Comparison of ENCODE assay signal across 1 cellular context in genomic region chr1:160078392-160079195, GRCh38.
TF ChIP-seq lines count a peak whose summit lies in the region.

No MANE protein-coding gene starts in this region.

TF ChIP-seq in K562, 482 proteins besides CTCF, POLR2A, EP300 and RAD21 (continued from another document):
- TF ChIP-seq E2F8 (IDR thresholded peaks at IDR 0.05; ENCODE audit: low read depth, partially characterized antibody) (no peak), SREBF2 (CRISPR knock-in tag; IDR thresholded peaks at IDR 0.05) (no peak), SNRNP70 (optimal IDR thresholded peaks at IDR 0.05; ENCODE audit: low read depth, low read length) (no peak), MAX (CRISPR knock-in tag; IDR thresholded peaks at IDR 0.05) (no peak), NR2F6 (CRISPR knock-in tag; IDR thresholded peaks at IDR 0.05) (no peak), NR2C1 (IDR thresholded peaks at IDR 0.05) (no peak), NR2C1 (tag; IDR thresholded peaks at IDR 0.05) (no peak), ZNF384 (IDR thresholded peaks at IDR 0.05; ENCODE audit: low read depth, low read length) (no peak), MAFG (tag; conservative IDR thresholded peaks at IDR 0.05) (no peak), ZNF740 (CRISPR knock-in tag; IDR thresholded peaks at IDR 0.05) (no peak), ZNF740 (tag; IDR thresholded peaks at IDR 0.05) (no peak), CHCHD3 (CRISPR knock-in tag; IDR thresholded peaks at IDR 0.05) (no peak), LEF1 (IDR thresholded peaks at IDR 0.05) (no peak), ZNF263 (CRISPR knock-in tag; IDR thresholded peaks at IDR 0.05; ENCODE audit: borderline replicate concordance) (no peak), PKNOX1 (IDR thresholded peaks at IDR 0.05) (no peak), HMGN3 (IDR thresholded peaks at IDR 0.05; ENCODE audit: borderline replicate concordance, extremely low read depth, insufficient read length, low read depth, low read length) (no peak), MECOM (CRISPR knock-in tag; IDR thresholded peaks at IDR 0.05) (0 out of 2 replicates have a peak, but pooled peaks have one; percentile 27)
